In genomic region chr3:56813656-56813965, GRCh38 we compare ENCODE assay signal across 12 cellular contexts. TPM values are rescaled to one million over a fixed set of nuclear protein-coding genes. Genes with fewer than 3 reads are reported as not detected.
DNase-seq lines count a peak whose midpoint lies in the region; ATAC-seq, FAIRE-seq and TF ChIP-seq lines count a peak whose summit lies in the region.
"Had no signal": no experiment of that assay in that cellular context is flagged by ENCODE, and none has a peak within 500 bp of the region (broad histone marks: within the 10 kb centered on the region; RNA-seq: fewer than 3 reads in every experiment).

No MANE protein-coding gene starts in this region.

- no peak for ATAC-seq in activated CD8-positive, alpha-beta T cell treated with anti-CD3 and anti-CD28 coated beads, Interleukin-2, amount 10 ng/mL, durations not matched to agents 7 days and 5 days
- ATAC-seq: A549, HCT116 had no signal

- peaks cover 54% of the 10 kb centered on the region for H3K4me1 Mint-ChIP-seq in activated CD8-positive, alpha-beta T cell treated with anti-CD3 and anti-CD28 coated beads, Interleukin-2, amount 10 ng/mL, durations not matched to agents 7 days and 5 days (ENCODE audit: low read depth)
- H3K4me1 Mint-ChIP-seq in nephron, result peaks cover 50% of the 10 kb centered on the region

- FAIRE-seq in HTR-8/SVneo (lab: Jason Lieb, UNC), result no peak
- FAIRE-seq: A549, small intestine had no signal

- POLR2A ChIA-PET in activated CD8-positive, alpha-beta T cell treated with anti-CD3 and anti-CD28 coated beads, Interleukin-2, amount 10 ng/mL, durations not matched to agents 7 days and 5 days (lab: Charles Lee), result interaction anchor here (0.6 to 1.4 kb wide), 3 partner anchors 25 to 102 kb away, joined by 3 to 5 read pairs (median 3); no protein-coding TSS in a partner anchor

- TF ChIP-seq CTCF in nephron (IDR thresholded peaks at IDR 0.05; ENCODE audit: unreplicated experiment in 3 of 3), result no peak

- H3K27ac Mint-ChIP-seq in activated CD8-positive, alpha-beta T cell treated with anti-CD3 and anti-CD28 coated beads, Interleukin-2, amount 10 ng/mL, durations not matched to agents 7 days and 5 days, result peak overlapping the region; percentile 40
- H3K27ac Mint-ChIP-seq in nephron, result peak overlapping the region; percentile 66 to 85 (median 83)

- CTCF ChIA-PET in activated CD8-positive, alpha-beta T cell treated with anti-CD3 and anti-CD28 coated beads, Interleukin-2, amount 10 ng/mL, durations not matched to agents 7 days and 5 days (lab: Charles Lee), result interaction anchor here (2.8 to 3.2 kb wide), 4 partner anchors 10 to 176 kb away, joined by 22 to 27 read pairs (median 24); partner anchors contain the start of gene ARHGEF3

- peak; percentile 37 to 72 for DNase-seq in NCI-H524 (lab: John Stamatoyannopoulos, UW)
- DNase-seq in NCI-H524 treated with DMSO at 0.1 percent for 48 hours (lab: John Stamatoyannopoulos, UW), result no peak
- peak; percentile 88 for DNase-seq in HT1080 (ENCODE audit: low read depth)
- DNase-seq in activated CD8-positive, alpha-beta T cell treated with anti-CD3 and anti-CD28 coated beads, Interleukin-2, amount 10 ng/mL, durations not matched to agents 7 days and 5 days, result no peak
- DNase-seq in RKO (ENCODE audit: low spot score), result no peak
- no peak for DNase-seq in HTR-8/SVneo (ENCODE audit: insufficient read length, low spot score)
- DNase-seq in activated effector memory CD4-positive, alpha-beta T cell treated with Interleukin-2 at 50 U/mL for 16 hours, result no peak
- DNase-seq: NCI-H2029 treated with DMSO at 0.1 percent for 48 hours, small intestine had no signal

- peaks cover 18% of the 10 kb centered on the region for H3K36me3 Mint-ChIP-seq in activated CD8-positive, alpha-beta T cell treated with anti-CD3 and anti-CD28 coated beads, Interleukin-2, amount 10 ng/mL, durations not matched to agents 7 days and 5 days (ENCODE audit: low read depth)
- no peaks in the 10 kb centered on the region for H3K36me3 Mint-ChIP-seq in nephron (ENCODE audit: low read depth)

- H3K4me3 Mint-ChIP-seq in activated CD8-positive, alpha-beta T cell treated with anti-CD3 and anti-CD28 coated beads, Interleukin-2, amount 10 ng/mL, durations not matched to agents 7 days and 5 days, result peak overlapping the region; percentile 2
- no peak overlapping the region for H3K4me3 Mint-ChIP-seq in nephron

- H3K27me3 Mint-ChIP-seq in activated CD8-positive, alpha-beta T cell treated with anti-CD3 and anti-CD28 coated beads, Interleukin-2, amount 10 ng/mL, durations not matched to agents 7 days and 5 days (ENCODE audit: low read depth), result no peaks in the 10 kb centered on the region
- H3K27me3 Mint-ChIP-seq in nephron (ENCODE audit: low read depth), result no peaks in the 10 kb centered on the region

- no peaks in the 10 kb centered on the region for H3K9me3 Mint-ChIP-seq in activated CD8-positive, alpha-beta T cell treated with anti-CD3 and anti-CD28 coated beads, Interleukin-2, amount 10 ng/mL, durations not matched to agents 7 days and 5 days (ENCODE audit: insufficient read depth)
- H3K9me3 Mint-ChIP-seq in nephron, result no peaks in the 10 kb centered on the region

RNA-seq across cellular contexts. Expression of gene ARHGEF3, which starts 11.9 kb away (rescaled TPM):
- 9.0 and 14.6 TPM in 2 replicates for total RNA-seq in HT1080 (2014; rRNA removed; shearing (Covaris generic))
- 14.0 and 20.4 TPM in 2 replicates for polyA plus RNA-seq in HT1080 (2015; cell fraction: cytosol; rRNA removed)
- 17.9 and 23.5 TPM in 2 replicates for polyA plus RNA-seq in HT1080 (2015; cell fraction: nucleus; rRNA removed)
- total RNA-seq in activated CD8-positive, alpha-beta T cell treated with anti-CD3 and anti-CD28 coated beads, Interleukin-2, amount 10 ng/mL, durations not matched to agents 7 days and 5 days, result 100 to 1,000 TPM in 1 of 2 experiments, 10 to 100 TPM in 1; 94.6 to 101 TPM

Comparison
In these comparisons a context has a peak if more than half of its experiments do, and no peak if none do; other contexts are left out.
1. DNase-seq: peak in NCI-H524 (2 of 2) and HT1080 (single experiment); none in NCI-H524 treated with DMSO at 0.1 percent for 48 hours (single experiment), activated CD8-positive, alpha-beta T cell treated with anti-CD3 and anti-CD28 coated beads, Interleukin-2, amount 10 ng/mL, durations not matched to agents 7 days and 5 days (single experiment), RKO (single experiment), HTR-8/SVneo (single experiment) and activated effector memory CD4-positive, alpha-beta T cell treated with Interleukin-2 at 50 U/mL for 16 hours (single experiment).